ENCODE assay signal across 12 cellular contexts in the genomic region with DNA sequence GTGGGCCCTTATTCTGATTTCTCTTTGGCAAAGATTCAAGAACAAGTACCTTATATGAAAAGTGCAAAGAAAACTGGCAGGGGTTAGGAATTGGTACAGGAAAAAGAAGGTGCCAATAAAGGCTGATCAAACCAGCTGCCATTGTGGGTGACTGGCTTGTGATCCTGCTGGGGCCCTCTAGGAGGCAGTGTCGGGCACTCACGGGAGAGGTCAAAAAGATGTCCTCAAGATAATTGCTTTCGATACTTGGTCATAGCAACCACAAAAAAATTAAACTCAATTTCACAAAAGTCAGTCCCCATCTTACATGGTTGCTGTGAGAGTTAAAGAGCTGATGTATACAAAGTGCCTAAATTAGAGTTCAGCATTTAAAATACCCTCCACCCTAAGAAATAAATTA.
DNase-seq lines count a peak whose midpoint lies in the region; ATAC-seq and TF ChIP-seq lines count a peak whose summit lies in the region.
"Had no signal": no experiment of that assay in that cellular context is flagged by ENCODE, and none has a peak within 500 bp of the region (broad histone marks: within the 10 kb centered on the region; RNA-seq: fewer than 3 reads in every experiment).

No MANE protein-coding gene starts in this region.

- no peaks in the 10 kb centered on the region for H3K27me3 ChIP-seq in brain microvascular endothelial cell (replicated peaks)
- H3K27me3 ChIP-seq: dorsolateral prefrontal cortex had no signal

- ATAC-seq in HG03354 (IDR thresholded peaks at IDR 0.05; ENCODE audit: poor library complexity, severe bottlenecking, unreplicated experiment) (peak; percentile 57), GM18858 (IDR thresholded peaks at IDR 0.05; ENCODE audit: unreplicated experiment) (no peak)

- TF ChIP-seq CTCF in GM10266 (IDR thresholded peaks at IDR 0.05; ENCODE audit: control insufficient read depth, insufficient read depth, low read depth, missing control alignments) = peak; percentile 25
- TF ChIP-seq CTCF in brain microvascular endothelial cell (IDR thresholded peaks at IDR 0.05; ENCODE audit: low read depth, low read length, missing control alignments) = peak; percentile 58
- TF ChIP-seq CTCF in nephron progenitor cell (IDR thresholded peaks at IDR 0.05) = peak; percentile 48

- no peaks in the 10 kb centered on the region for H3K36me3 ChIP-seq in brain microvascular endothelial cell (replicated peaks)

- peaks cover 16% of the 10 kb centered on the region for H3K27me3 Mint-ChIP-seq in nephron progenitor cell (ENCODE audit: low read depth, poor library complexity)

- H3K27ac Mint-ChIP-seq in nephron progenitor cell = no peak overlapping the region

- in situ Hi-C loops in brain microvascular endothelial cell (cut with HindIII; ENCODE audit: low pct_ligation_motif_present, low sequenced_read_pairs) = no loop called here

- H3K4me1 Mint-ChIP-seq in nephron progenitor cell = no peaks in the 10 kb centered on the region

- no peak overlapping the region for H3K4me3 ChIP-seq in brain microvascular endothelial cell (ENCODE audit: low read depth, low read length)
- H3K4me3 ChIP-seq: dorsolateral prefrontal cortex had no signal

- no peak overlapping the region for H3K27ac ChIP-seq in brain microvascular endothelial cell
- H3K27ac ChIP-seq: dorsolateral prefrontal cortex had no signal

- peak; percentile 3 for DNase-seq in GM10266 (ENCODE audit: extremely low spot score)
- no peak for DNase-seq in brain microvascular endothelial cell
- DNase-seq in nephron progenitor cell = peak; percentile 32
- DNase-seq in NK-92 treated with Interleukin-12 subunit alpha and Interleukin-12 subunit beta, amount 100 ng/mL, for 24 hours (lab: John Stamatoyannopoulos, UW) = no peak
- DNase-seq in NCI-H1436 treated with DMSO at 0.1 percent for 48 hours (lab: John Stamatoyannopoulos, UW) = no peak
- DNase-seq: activated CD4-positive, alpha-beta T cell treated with anti-CD3 and anti-CD28 coated beads, Interleukin-2, amount 50 U/mL, for 48 hours; activated naive CD4-positive, alpha-beta T cell treated with anti-CD3 and anti-CD28 coated beads, Interleukin-2, amount 50 U/mL, for 16 hours; dorsolateral prefrontal cortex; NCI-H146; T-helper 1 cell had no signal

- H3K4me3 Mint-ChIP-seq in nephron progenitor cell = no peak overlapping the region

- no peaks in the 10 kb centered on the region for H3K36me3 Mint-ChIP-seq in nephron progenitor cell (ENCODE audit: low read depth)

- peaks cover 12% of the 10 kb centered on the region for H3K9me3 Mint-ChIP-seq in nephron progenitor cell

Comparison
In these comparisons a context has a peak if more than half of its experiments do, and no peak if none do; other contexts are left out.
1. DNase-seq: peak in GM10266 (single experiment) and nephron progenitor cell (single experiment); none in brain microvascular endothelial cell (single experiment), NK-92 treated with Interleukin-12 subunit alpha and Interleukin-12 subunit beta, amount 100 ng/mL, for 24 hours (single experiment) and NCI-H1436 treated with DMSO at 0.1 percent for 48 hours (single experiment).
2. Peak in every context shown above with its lines, with median percentiles within 50 percentile points of each other: CTCF ChIP-seq.